Comparison of ENCODE assay signal across 17 cellular contexts in the genomic region with DNA sequence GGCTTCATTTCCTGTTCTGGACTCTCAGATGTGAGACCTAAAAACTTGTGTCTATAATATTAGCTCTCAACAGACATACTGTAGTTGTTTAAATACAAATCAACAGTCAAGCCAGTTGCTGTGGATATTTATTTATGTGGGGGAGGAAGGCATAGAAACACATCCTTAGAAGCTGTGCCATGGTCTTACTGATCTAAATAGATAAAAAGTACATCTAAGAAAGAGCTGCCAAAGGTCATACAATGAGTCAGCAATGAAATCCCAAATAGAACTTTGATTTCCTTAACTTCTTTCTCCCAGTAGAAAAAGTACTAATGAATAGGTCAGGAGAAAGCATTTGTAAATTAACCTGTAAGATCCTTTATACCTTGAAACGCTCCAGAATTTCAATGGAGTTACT.
A peak's percentile ranks its signal among the peaks of the same experiment; 100 is the strongest.
DNase-seq lines count a peak whose midpoint lies in the region; ATAC-seq and TF ChIP-seq lines count a peak whose summit lies in the region.
"Had no signal": no experiment of that assay in that cellular context is flagged by ENCODE, and none has a peak within 500 bp of the region (broad histone marks: within the 10 kb centered on the region; RNA-seq: fewer than 3 reads in every experiment).

No MANE protein-coding gene starts in this region.

- CTCF ChIA-PET in HEK293T (lab: Yijun Ruan, JAX) = interaction anchor here (0.6 to 1.0 kb wide), 8 partner anchors 11 to 593 kb away, joined by 3 to 6 read pairs (median 3); no protein-coding TSS in a partner anchor

- H4K20me1 ChIP-seq in smooth muscle cell (ENCODE audit: low read depth) = no peaks in the 10 kb centered on the region

- TF ChIP-seq CTCF in heart left ventricle (IDR thresholded peaks at IDR 0.05) = no peak
- TF ChIP-seq CTCF in smooth muscle cell (IDR thresholded peaks at IDR 0.05; ENCODE audit: borderline replicate concordance, insufficient read depth, poor library complexity, severe bottlenecking) = no peak

- H3K27ac ChIP-seq in heart left ventricle (peak overlapping the region in 10 of 12 donors; percentile 4 to 80 (median 42)), smooth muscle cell (ENCODE audit: low read depth) (peak overlapping the region; percentile 14)
- H3K27ac ChIP-seq: colonic mucosa, spleen had no signal

- peak overlapping the region; percentile 68 for H2AFZ ChIP-seq in smooth muscle cell (ENCODE audit: low read depth)

- no peaks in the 10 kb centered on the region for H3K79me2 ChIP-seq in smooth muscle cell (ENCODE audit: low read depth)

- H3K27me3 ChIP-seq in heart left ventricle (no peaks in the 10 kb centered on the region), smooth muscle cell (ENCODE audit: low read depth) (no peaks in the 10 kb centered on the region)
- H3K27me3 ChIP-seq: BE2C, colonic mucosa had no signal

- WGBS in heart left ventricle, 4 donors = 0 to 53% (median 17%) methylated on average over 1 of the region's 1 CpG
- WGBS in smooth muscle cell (ENCODE audit: low lambda C conversion rate) = 54% methylated on average over 1 of the region's 1 CpG

- ATAC-seq in heart left ventricle = no peak
- no peak for ATAC-seq in GM18867 (IDR thresholded peaks at IDR 0.05; ENCODE audit: unreplicated experiment)
- no peak for ATAC-seq in GM18909 (IDR thresholded peaks at IDR 0.05; ENCODE audit: poor library complexity, unreplicated experiment)
- ATAC-seq: natural killer cell treated with Interleukin-12 subunit alpha and Interleukin-12 subunit beta and Interleukin-15 and Interleukin-18, amount 100 ng/mL, for 72 hours had no signal

- H3K9ac ChIP-seq in smooth muscle cell (ENCODE audit: low read depth) = no peak overlapping the region

- H3K4me2 ChIP-seq in smooth muscle cell = no peak overlapping the region

- POLR2A ChIA-PET in HEK293T (lab: Yijun Ruan, JAX) = no interaction called here

- H3K36me3 ChIP-seq in heart left ventricle = no peaks in the 10 kb centered on the region
- no peaks in the 10 kb centered on the region for H3K36me3 ChIP-seq in smooth muscle cell (ENCODE audit: low read depth)
- H3K36me3 ChIP-seq: BE2C, colonic mucosa, spleen had no signal

- no peak overlapping the region for H3K4me3 ChIP-seq in heart left ventricle
- no peak overlapping the region for H3K4me3 ChIP-seq in smooth muscle cell
- H3K4me3 ChIP-seq: colonic mucosa, spleen had no signal

- H3K4me1 ChIP-seq in heart left ventricle (peaks cover 0 to 56% (median 20%) of the 10 kb centered on the region in 12 donors), smooth muscle cell (ENCODE audit: low read depth) (peaks cover 5% of the 10 kb centered on the region)
- H3K4me1 ChIP-seq: BE2C, colonic mucosa, spleen had no signal

- no peak for DNase-seq in heart left ventricle
- no peak for DNase-seq in cardiac septum (ENCODE audit: low spot score)
- DNase-seq in amniotic epithelial cell (ENCODE audit: low read depth) = peak; percentile 59
- DNase-seq in left kidney (ENCODE audit: low read depth, low spot score) = peak; percentile 39
- DNase-seq in smooth muscle cell (lab: John Stamatoyannopoulos, UW; ENCODE audit: unreplicated experiment) = no peak
- DNase-seq in HEK293T (ENCODE audit: extremely low spot score) = no peak
- DNase-seq: 8988T, BE2C, colonic mucosa, hypothalamus, NCI-H748 treated with DMSO at 0.1 percent for 48 hours, posterior cingulate gyrus, Right ventricle myocardium superior, spleen had no signal

- no peak for TF ChIP-seq POLR2A in heart left ventricle (IDR thresholded peaks at IDR 0.05)

- H3K9me3 ChIP-seq in heart left ventricle (no peaks in the 10 kb centered on the region), smooth muscle cell (replicated peaks; ENCODE audit: low read depth) (no peaks in the 10 kb centered on the region)
- H3K9me3 ChIP-seq: BE2C, colonic mucosa, spleen had no signal

- intact Hi-C loops in heart left ventricle (cut with DNase I) = loop anchor here in 2 of 10 donors (5.0 to 10.0 kb wide), 2 partner anchors 42 to 89 kb away; no protein-coding TSS in a partner anchor
- intact Hi-C loops in cardiac septum (cut with DNase I) = no loop called here

- H3F3A ChIP-seq in smooth muscle cell (ENCODE audit: low read depth) = peaks cover 3% of the 10 kb centered on the region

TF ChIP-seq in HEK293T, 16 proteins besides CTCF, POLR2A, EP300 and RAD21:
- TF ChIP-seq SUZ12 (IDR thresholded peaks at IDR 0.05) = no peak
- no peak for TF ChIP-seq CTBP1 (IDR thresholded peaks at IDR 0.05; ENCODE audit: borderline replicate concordance)
- TF ChIP-seq TARDBP (IDR thresholded peaks at IDR 0.05) = no peak
- TF ChIP-seq SP1 (IDR thresholded peaks at IDR 0.05) = no peak
- no peak for TF ChIP-seq ZNF384 (IDR thresholded peaks at IDR 0.05)
- no peak for TF ChIP-seq FOXK2 (IDR thresholded peaks at IDR 0.05)
- no peak for TF ChIP-seq L3MBTL2 (conservative IDR thresholded peaks at IDR 0.05)
- TF ChIP-seq BHLHE40 (IDR thresholded peaks at IDR 0.05; ENCODE audit: borderline replicate concordance) = no peak
- no peak for TF ChIP-seq NFRKB (IDR thresholded peaks at IDR 0.05)
- TF ChIP-seq FOXM1 (IDR thresholded peaks at IDR 0.05; ENCODE audit: borderline replicate concordance) = no peak
- no peak for TF ChIP-seq FOXA1 (IDR thresholded peaks at IDR 0.05)
- TF ChIP-seq PKNOX1 (IDR thresholded peaks at IDR 0.05) = no peak
- no peak for TF ChIP-seq ELF4 (IDR thresholded peaks at IDR 0.05)
- no peak for TF ChIP-seq HDGF (IDR thresholded peaks at IDR 0.05; ENCODE audit: borderline replicate concordance)
- no peak for TF ChIP-seq LEF1 (IDR thresholded peaks at IDR 0.05; ENCODE audit: borderline replicate concordance)
- no peak for TF ChIP-seq ARNT (IDR thresholded peaks at IDR 0.05)

Comparison
In these comparisons a context has a peak if more than half of its experiments do, and no peak if none do; other contexts are left out.
1. DNase-seq: peak in amniotic epithelial cell (single experiment) and left kidney (single experiment); none in heart left ventricle (0 of 5), cardiac septum (single experiment), smooth muscle cell (single experiment) and HEK293T (single experiment).